In genomic region chr21:33396436-33396835, GRCh38 we compare ENCODE assay signal across 10 cellular contexts.
"Had no signal": no experiment of that assay in that cellular context is flagged by ENCODE, and none has a peak within 500 bp of the region (broad histone marks: within the 10 kb centered on the region; RNA-seq: fewer than 3 reads in every experiment).

No MANE protein-coding gene starts in this region.

- H3K27me3 Mint-ChIP-seq: type B pancreatic cell had no signal

- DNase-seq: activated CD4-positive, alpha-beta T cell treated with anti-CD3 and anti-CD28 coated beads for 48 hours; activated naive CD4-positive, alpha-beta T cell treated with Interleukin-2 at 50 U/mL for 16 hours; endodermal cell; erythroblast; head of caudate nucleus; islet precursor cell; left lung; mesendoderm; pancreas had no signal

- H3K27me3 ChIP-seq: left lung, pancreas had no signal

- H3K9me3 Mint-ChIP-seq: endodermal cell had no signal

- H3K36me3 ChIP-seq: left lung, pancreas had no signal

- H3K27ac Mint-ChIP-seq: endodermal cell, type B pancreatic cell had no signal

- H3K9me3 ChIP-seq: left lung, pancreas had no signal

- H3K27ac ChIP-seq: pancreas had no signal

- H3K36me3 Mint-ChIP-seq: type B pancreatic cell had no signal

- H3K4me1 ChIP-seq: pancreas had no signal

- H3K4me3 Mint-ChIP-seq: endodermal cell, type B pancreatic cell had no signal

- H3K4me3 ChIP-seq: left lung, pancreas had no signal
